Comparison of ENCODE assay signal across 11 cellular contexts in genomic region chr6:158826819-158827501, GRCh38. TPM values are rescaled to one million over a fixed set of nuclear protein-coding genes. Genes with fewer than 3 reads are reported as not detected.
A peak's percentile ranks its signal among the peaks of the same experiment; 100 is the strongest.
DNase-seq lines count a peak whose midpoint lies in the region; ATAC-seq and TF ChIP-seq lines count a peak whose summit lies in the region.
"Had no signal": no experiment of that assay in that cellular context is flagged by ENCODE, and none has a peak within 500 bp of the region (broad histone marks: within the 10 kb centered on the region; RNA-seq: fewer than 3 reads in every experiment).

No MANE protein-coding gene starts in this region.

- peak overlapping the region; percentile 83 for H3K4me2 ChIP-seq in OCI-LY3 (ENCODE audit: low read length)

- H4K20me1 ChIP-seq in OCI-LY3 (ENCODE audit: insufficient read depth, low read length): no peaks in the 10 kb centered on the region

- peak overlapping the region; percentile 51; the same call in 1 of the 2 replicates for H3K9ac ChIP-seq in OCI-LY3 (ENCODE audit: low read length)

- ATAC-seq in right cardiac atrium (no peak), HG02678 (IDR thresholded peaks at IDR 0.05; ENCODE audit: unreplicated experiment) (peak; percentile 70), upper lobe of left lung (ENCODE audit: low FRiP score in 2 of 2) (no peak), psoas muscle (no peak)

- H3K4me3 ChIP-seq in cardiac muscle cell (no peak overlapping the region), right cardiac atrium (ENCODE audit: low read length) (no peak overlapping the region), OCI-LY3 (ENCODE audit: low read length) (peak overlapping the region; percentile 56), upper lobe of left lung (no peak overlapping the region), psoas muscle (no peak overlapping the region)
- H3K4me3 ChIP-seq: MG63 had no signal

- H3K36me3 ChIP-seq in cardiac muscle cell (no peaks in the 10 kb centered on the region), OCI-LY3 (replicated peaks; ENCODE audit: low read depth, low read length) (no peaks in the 10 kb centered on the region), upper lobe of left lung (no peaks in the 10 kb centered on the region), psoas muscle (ENCODE audit: insufficient read depth in 1 of 2, low read depth in 1 of 2) (no peaks in the 10 kb centered on the region)
- H3K36me3 ChIP-seq: MG63 had no signal

- no peak for TF ChIP-seq CTCF in cardiac muscle cell (IDR thresholded peaks at IDR 0.05; ENCODE audit: low read depth, low read length)
- TF ChIP-seq CTCF in OCI-LY3 (IDR thresholded peaks at IDR 0.05; ENCODE audit: low read depth, low read length): no peak
- TF ChIP-seq CTCF in upper lobe of left lung (IDR thresholded peaks at IDR 0.05): no peak
- no peak for TF ChIP-seq CTCF in psoas muscle (IDR thresholded peaks at IDR 0.05)

- H2AFZ ChIP-seq in OCI-LY3 (ENCODE audit: low read depth, low read length): no peak overlapping the region

- no peak for TF ChIP-seq POLR2A in upper lobe of left lung (IDR thresholded peaks at IDR 0.05)

- H3K9me3 ChIP-seq in cardiac muscle cell (ENCODE audit: low read depth) (no peaks in the 10 kb centered on the region), right cardiac atrium (ENCODE audit: control insufficient read depth, low read length) (no peaks in the 10 kb centered on the region), OCI-LY3 (ENCODE audit: insufficient read depth, low read length) (no peaks in the 10 kb centered on the region), upper lobe of left lung (no peaks in the 10 kb centered on the region), psoas muscle (no peaks in the 10 kb centered on the region)
- H3K9me3 ChIP-seq: MG63 had no signal

- TF ChIP-seq EP300 in upper lobe of left lung (IDR thresholded peaks at IDR 0.05): no peak

- H3K79me2 ChIP-seq in OCI-LY3 (ENCODE audit: low read length): no peaks in the 10 kb centered on the region

- intact Hi-C loops in right cardiac atrium (cut with DNase I): no loop called here
- intact Hi-C loops in psoas muscle (cut with DNase I): no loop called here

- WGBS in right cardiac atrium: 77% methylated on average over 4 of the region's 4 CpGs
- 69 to 73% methylated on average over 4 of the region's 4 CpGs for WGBS in upper lobe of left lung, 2 donors
- 64 to 82% (median 74%) methylated on average over 4 of the region's 4 CpGs for WGBS in psoas muscle, 3 donors

- DNase-seq in cardiac muscle cell (ENCODE audit: low read depth in 1 of 2, low spot score in 1 of 2): no peak
- no peak for DNase-seq in right cardiac atrium
- DNase-seq in upper lobe of left lung: no peak
- no peak for DNase-seq in psoas muscle
- DNase-seq in HPDE6-E6E7 (ENCODE audit: extremely low spot score): no peak
- no peak for DNase-seq in NCI-H1417 (lab: John Stamatoyannopoulos, UW)
- DNase-seq: ACHN; MG63; stimulated activated naive CD4-positive, alpha-beta T cell had no signal

- peak overlapping the region; percentile 79 for H3K27ac ChIP-seq in cardiac muscle cell
- no peak overlapping the region for H3K27ac ChIP-seq in right cardiac atrium (ENCODE audit: low read length)
- H3K27ac ChIP-seq in OCI-LY3 (ENCODE audit: low read length): peak overlapping the region; percentile 80
- peak overlapping the region in 3 of 4 donors; percentile 36 to 73 (median 66) for H3K27ac ChIP-seq in upper lobe of left lung
- no peak overlapping the region for H3K27ac ChIP-seq in psoas muscle

- H3K27me3 ChIP-seq in cardiac muscle cell: no peaks in the 10 kb centered on the region
- no peaks in the 10 kb centered on the region for H3K27me3 ChIP-seq in right cardiac atrium (ENCODE audit: control insufficient read depth, insufficient read depth)
- no peaks in the 10 kb centered on the region for H3K27me3 ChIP-seq in OCI-LY3 (ENCODE audit: low read depth, low read length)
- no peaks in the 10 kb centered on the region for H3K27me3 ChIP-seq in upper lobe of left lung
- no peaks in the 10 kb centered on the region for H3K27me3 ChIP-seq in psoas muscle (ENCODE audit: insufficient read depth in 3 of 3, low read length in 2 of 3)
- H3K27me3 ChIP-seq: MG63 had no signal

- H3K4me1 ChIP-seq in cardiac muscle cell (ENCODE audit: low read depth): peaks cover 9% of the 10 kb centered on the region
- peaks cover 5% of the 10 kb centered on the region for H3K4me1 ChIP-seq in right cardiac atrium (ENCODE audit: control insufficient read depth, insufficient read depth, low read length)
- peaks cover 15% of the 10 kb centered on the region for H3K4me1 ChIP-seq in OCI-LY3 (ENCODE audit: low read length)
- peaks cover 0 to 10% (median 4%) of the 10 kb centered on the region in 4 donors for H3K4me1 ChIP-seq in upper lobe of left lung
- no peaks in the 10 kb centered on the region for H3K4me1 ChIP-seq in psoas muscle

RNA-seq across cellular contexts. Expression of gene EZR, which starts 7.8 kb away (rescaled TPM):
- total RNA-seq in cardiac muscle cell (356 and 401 TPM in 2 replicates), right cardiac atrium (100 to 1,000 TPM; 192 to 261 (median 244) TPM), upper lobe of left lung (100 to 1,000 TPM; 188 to 810 (median 346) TPM), psoas muscle (10 to 100 TPM; 25.9 to 61.7 (median 33.3) TPM)
- polyA plus RNA-seq in cardiac muscle cell (375 and 448 TPM in 2 replicates), right cardiac atrium (178 TPM), psoas muscle (10 to 100 TPM; 19.1 to 32.5 (median 30.9) TPM)

Comparison
In these comparisons a context has a peak if more than half of its experiments do, and no peak if none do; other contexts are left out.
1. H3K27ac ChIP-seq: peak in cardiac muscle cell (single experiment), OCI-LY3 (single experiment) and upper lobe of left lung (3 of 4); none in right cardiac atrium (single experiment) and psoas muscle (single experiment).